ENCODE assay signal across 1 cellular context in genomic region chr19:40229484-40229883, GRCh38.
TF ChIP-seq lines count a peak whose summit lies in the region.

No MANE protein-coding gene starts in this region.

TF ChIP-seq in SK-N-SH, 30 proteins besides CTCF, POLR2A, EP300 and RAD21 (continued from another document):
- no peak for TF ChIP-seq REST (IDR thresholded peaks at IDR 0.05; ENCODE audit: low read depth, low read length)
- peak; percentile 34; the same call in 1 of the 2 replicates for TF ChIP-seq PBX3 (IDR thresholded peaks at IDR 0.05)
- TF ChIP-seq, protein P1, sequence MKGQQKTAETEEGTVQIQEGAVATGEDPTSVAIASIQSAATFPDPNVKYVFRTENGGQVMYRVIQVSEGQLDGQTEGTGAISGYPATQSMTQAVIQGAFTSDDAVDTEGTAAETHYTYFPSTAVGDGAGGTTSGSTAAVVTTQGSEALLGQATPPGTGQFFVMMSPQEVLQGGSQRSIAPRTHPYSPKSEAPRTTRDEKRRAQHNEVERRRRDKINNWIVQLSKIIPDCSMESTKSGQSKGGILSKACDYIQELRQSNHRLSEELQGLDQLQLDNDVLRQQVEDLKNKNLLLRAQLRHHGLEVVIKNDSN (IDR thresholded peaks at IDR 0.05; ENCODE audit: borderline replicate concordance, low read depth): no peak
- no peak for TF ChIP-seq EZH2phosphoT487 (IDR thresholded peaks at IDR 0.05; ENCODE audit: borderline replicate concordance, low read depth)
- no peak for TF ChIP-seq TEAD4 (IDR thresholded peaks at IDR 0.05; ENCODE audit: borderline replicate concordance, insufficient read depth)
